Comparison of ENCODE assay signal across 1 cellular context in genomic region chr20:59010995-59011873, GRCh38.
TF ChIP-seq lines count a peak whose summit lies in the region.

No MANE protein-coding gene starts in this region.

TF ChIP-seq in GM23338, 12 proteins besides CTCF, POLR2A, EP300 and RAD21 (continued from another document):
- TF ChIP-seq, protein P1, sequence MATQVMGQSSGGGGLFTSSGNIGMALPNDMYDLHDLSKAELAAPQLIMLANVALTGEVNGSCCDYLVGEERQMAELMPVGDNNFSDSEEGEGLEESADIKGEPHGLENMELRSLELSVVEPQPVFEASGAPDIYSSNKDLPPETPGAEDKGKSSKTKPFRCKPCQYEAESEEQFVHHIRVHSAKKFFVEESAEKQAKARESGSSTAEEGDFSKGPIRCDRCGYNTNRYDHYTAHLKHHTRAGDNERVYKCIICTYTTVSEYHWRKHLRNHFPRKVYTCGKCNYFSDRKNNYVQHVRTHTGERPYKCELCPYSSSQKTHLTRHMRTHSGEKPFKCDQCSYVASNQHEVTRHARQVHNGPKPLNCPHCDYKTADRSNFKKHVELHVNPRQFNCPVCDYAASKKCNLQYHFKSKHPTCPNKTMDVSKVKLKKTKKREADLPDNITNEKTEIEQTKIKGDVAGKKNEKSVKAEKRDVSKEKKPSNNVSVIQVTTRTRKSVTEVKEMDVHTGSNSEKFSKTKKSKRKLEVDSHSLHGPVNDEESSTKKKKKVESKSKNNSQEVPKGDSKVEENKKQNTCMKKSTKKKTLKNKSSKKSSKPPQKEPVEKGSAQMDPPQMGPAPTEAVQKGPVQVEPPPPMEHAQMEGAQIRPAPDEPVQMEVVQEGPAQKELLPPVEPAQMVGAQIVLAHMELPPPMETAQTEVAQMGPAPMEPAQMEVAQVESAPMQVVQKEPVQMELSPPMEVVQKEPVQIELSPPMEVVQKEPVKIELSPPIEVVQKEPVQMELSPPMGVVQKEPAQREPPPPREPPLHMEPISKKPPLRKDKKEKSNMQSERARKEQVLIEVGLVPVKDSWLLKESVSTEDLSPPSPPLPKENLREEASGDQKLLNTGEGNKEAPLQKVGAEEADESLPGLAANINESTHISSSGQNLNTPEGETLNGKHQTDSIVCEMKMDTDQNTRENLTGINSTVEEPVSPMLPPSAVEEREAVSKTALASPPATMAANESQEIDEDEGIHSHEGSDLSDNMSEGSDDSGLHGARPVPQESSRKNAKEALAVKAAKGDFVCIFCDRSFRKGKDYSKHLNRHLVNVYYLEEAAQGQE (IDR thresholded peaks at IDR 0.05; ENCODE audit: unreplicated experiment): no peak
- TF ChIP-seq ZNF114 (CRISPR knock-in tag; IDR thresholded peaks at IDR 0.05) (no peak), ZNF331 (CRISPR knock-in tag; IDR thresholded peaks at IDR 0.05; ENCODE audit: low read depth) (no peak), NANOG (IDR thresholded peaks at IDR 0.05; ENCODE audit: borderline replicate concordance) (no peak), EZH2 (IDR thresholded peaks at IDR 0.05; ENCODE audit: low read depth, unreplicated experiment) (no peak)
TF ChIP-seq in GM23338: peak in this region for 0.
